Comparison of ENCODE assay signal across 8 cellular contexts in the genomic region with DNA sequence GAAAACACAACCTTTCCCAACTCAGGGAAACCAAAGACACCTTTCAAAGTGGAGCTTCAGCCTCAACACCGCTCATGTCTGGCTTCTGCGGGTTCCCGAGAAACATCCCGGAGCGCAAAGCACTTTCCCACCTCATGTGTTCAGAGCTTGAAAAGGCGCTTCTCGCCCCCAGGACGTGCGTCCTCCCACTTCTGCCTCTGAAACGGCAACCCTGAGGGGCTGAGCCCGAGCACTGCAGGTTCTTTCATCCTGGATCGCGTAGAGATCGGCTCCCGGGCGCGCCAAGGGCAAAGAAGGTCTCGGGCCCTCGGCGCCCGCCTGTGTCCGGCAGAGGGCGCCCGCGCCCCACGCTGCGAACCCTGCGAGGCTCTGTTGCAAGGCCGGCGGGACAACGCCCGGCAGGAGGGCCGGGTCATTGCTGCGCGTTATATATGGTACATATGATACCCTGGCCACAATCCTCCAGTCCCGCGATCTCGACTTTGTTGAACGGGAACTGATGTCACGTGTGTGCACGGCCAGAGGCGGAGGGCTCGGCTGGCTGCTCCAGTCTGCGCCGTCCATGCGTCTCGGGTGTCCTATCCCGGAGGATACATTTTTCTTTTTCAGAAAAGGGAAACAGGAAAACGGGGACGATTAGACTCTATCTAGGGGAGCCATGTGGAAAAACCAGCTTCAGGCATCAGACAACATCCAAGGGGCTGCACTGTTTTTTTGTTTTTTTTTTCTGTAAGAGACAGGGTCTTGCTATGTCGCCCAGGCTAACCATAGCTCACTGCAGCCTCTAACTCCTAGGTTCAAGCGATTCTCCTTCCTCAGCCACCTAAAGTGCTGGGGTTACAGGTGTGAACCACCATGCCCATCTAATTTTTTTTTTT. TPM values are rescaled to one million over a fixed set of nuclear protein-coding genes. Genes with fewer than 3 reads are reported as not detected.
DNase-seq lines count a peak whose midpoint lies in the region; ATAC-seq and TF ChIP-seq lines count a peak whose summit lies in the region.

No MANE protein-coding gene starts in this region.

- H3K27me3 Mint-ChIP-seq in H9 (ENCODE audit: low read depth) = peaks cover 27% of the 10 kb centered on the region

- peak overlapping the region in 2 of 4 donors; percentile 10 to 55 for H3K4me3 ChIP-seq in adrenal gland
- H3K4me3 ChIP-seq in left ventricle myocardium inferior = peak overlapping the region; percentile 63
- H3K4me3 ChIP-seq in prostate gland = peak overlapping the region; percentile 27 to 28
- peak overlapping the region; percentile 51 for H3K4me3 ChIP-seq in upper lobe of right lung

- ATAC-seq in upper lobe of right lung = peak; percentile 100

- intact Hi-C loops in adrenal gland (cut with DNase I) = loop anchor here (2.0 to 10.0 kb wide), 6 partner anchors 81 to 418 kb away; partner anchors contain the start of gene SYT17 (in 1 of the 2)
- intact Hi-C loops in left ventricle myocardium inferior (cut with micrococcal nuclease) = loop anchor here (5.0 to 10.0 kb wide), 3 partner anchors 88 to 418 kb away; no protein-coding TSS in a partner anchor
- intact Hi-C loops in prostate gland (cut with DNase I) = loop anchor here (2.0 to 10.0 kb wide), 4 partner anchors 48 to 416 kb away; partner anchors contain the start of gene SYT17
- intact Hi-C loops in upper lobe of right lung (cut with DNase I) = loop anchor here (10.0 kb wide), 2 partner anchors 88 to 288 kb away; no protein-coding TSS in a partner anchor

- H3K4me1 ChIP-seq in H9 (ENCODE audit: insufficient read depth, low read length) (no peaks in the 10 kb centered on the region), adrenal gland (replicated peaks in 1 of 2) (peaks cover 9 to 14% of the 10 kb centered on the region in 2 donors), left ventricle myocardium inferior (peaks cover 8% of the 10 kb centered on the region), prostate gland (replicated peaks) (no peaks in the 10 kb centered on the region), upper lobe of right lung (peaks cover 8% of the 10 kb centered on the region)

- H4K91ac ChIP-seq in H9 (ENCODE audit: insufficient read length, low read depth, low read length) = no peak overlapping the region

- H3K56ac ChIP-seq in H9 (ENCODE audit: insufficient read length, low read depth, low read length) = no peak overlapping the region

- no peak overlapping the region for H3K18ac ChIP-seq in H9 (ENCODE audit: insufficient read length, low read depth, low read length)

- peak overlapping the region; percentile 45 for H2AFZ ChIP-seq in H9 (ENCODE audit: low read length)

- H2BK15ac ChIP-seq in H9 (ENCODE audit: low read depth, low read length) = no peak overlapping the region

- H3T11ph ChIP-seq in H9 (ENCODE audit: low read length) = no peak overlapping the region

- H3K4ac ChIP-seq in H9 (ENCODE audit: low read depth, low read length) = no peak overlapping the region

- WGBS in H9 (ENCODE audit: extremely low coverage, insufficient read length, low lambda C conversion rate) = no CpG with 5 or more reads among the region's 52 CpGs
- WGBS in adrenal gland, 4 donors = 6 to 19% (median 8%) methylated on average over 26 to 52 of the region's 52 CpGs
- WGBS in prostate gland = 9% methylated on average over 47 of the region's 52 CpGs

- H3K9me3 Mint-ChIP-seq in H9 = peaks cover 0 to 4% of the 10 kb centered on the region in 2 experiments; a peak in 1 of 5 replicates

- peaks cover 5 to 7% (median 7%) of the 10 kb centered on the region in 3 experiments for H3K36me3 Mint-ChIP-seq in H9 (ENCODE audit: insufficient read depth in 1 of 3, low read depth in 3 of 3)

- H3K79me2 ChIP-seq in H9 (ENCODE audit: insufficient read depth, low read length) = no peaks in the 10 kb centered on the region

- no peaks in the 10 kb centered on the region for H3K23me2 ChIP-seq in H9 (ENCODE audit: insufficient read length, low read depth, low read length, poor library complexity, severe bottlenecking)

- H4K8ac ChIP-seq in H9 (replicated peaks; ENCODE audit: insufficient read length, low read depth, low read length) = no peak overlapping the region

- no peak overlapping the region for H2AK5ac ChIP-seq in H9 (ENCODE audit: insufficient read length, low read length)

- peak overlapping the region; percentile 39 for H3K4me2 ChIP-seq in H9 (ENCODE audit: insufficient read depth, insufficient read length, low read length)

- TF ChIP-seq POLR2A in adrenal gland (IDR thresholded peaks at IDR 0.05) (peak in 1 of 2 donors; percentile 11), prostate gland (IDR thresholded peaks at IDR 0.05) (no peak)

- no peaks in the 10 kb centered on the region for H3K36me3 ChIP-seq in adrenal gland (replicated peaks in 1 of 2)
- H3K36me3 ChIP-seq in left ventricle myocardium inferior = peaks cover 9% of the 10 kb centered on the region
- no peaks in the 10 kb centered on the region for H3K36me3 ChIP-seq in prostate gland
- H3K36me3 ChIP-seq in upper lobe of right lung = peaks cover 5% of the 10 kb centered on the region

- H3K4me1 Mint-ChIP-seq in H9 = peaks cover 7 to 8% of the 10 kb centered on the region in 2 experiments; a peak in 3 of 4 replicates

- H3K79me1 ChIP-seq in H9 (ENCODE audit: insufficient read depth, low read depth, low read length, poor library complexity, severe bottlenecking) = no peaks in the 10 kb centered on the region

- H3K27me3 ChIP-seq in H9 (ENCODE audit: insufficient read depth, low read length) = no peaks in the 10 kb centered on the region; the same call in 1 of the 2 replicates
- no peaks in the 10 kb centered on the region for H3K27me3 ChIP-seq in adrenal gland
- no peaks in the 10 kb centered on the region for H3K27me3 ChIP-seq in left ventricle myocardium inferior (ENCODE audit: low read depth)
- no peaks in the 10 kb centered on the region for H3K27me3 ChIP-seq in prostate gland (replicated peaks; ENCODE audit: insufficient read depth)
- no peaks in the 10 kb centered on the region for H3K27me3 ChIP-seq in upper lobe of right lung

- H3K9ac ChIP-seq in H9 (ENCODE audit: extremely low read depth, insufficient read length, low read length) = no peak overlapping the region

- peak; percentile 100 for TF ChIP-seq CTCF in H9 (conservative IDR thresholded peaks at IDR 0.05)
- peak; percentile 89 to 99 (median 98) for TF ChIP-seq CTCF in adrenal gland (IDR thresholded peaks at IDR 0.05)
- peak; percentile 100 for TF ChIP-seq CTCF in left ventricle myocardium inferior (IDR thresholded peaks at IDR 0.05; ENCODE audit: borderline replicate concordance)
- peak; percentile 98 to 99 (median 99) for TF ChIP-seq CTCF in prostate gland (IDR thresholded peaks at IDR 0.05)
- TF ChIP-seq CTCF in upper lobe of right lung (IDR thresholded peaks at IDR 0.05) = peak; percentile 99

- no peak overlapping the region for H2BK12ac ChIP-seq in H9 (ENCODE audit: insufficient read length, low read depth, low read length)

- no peak overlapping the region for H2BK120ac ChIP-seq in H9 (ENCODE audit: low read depth, low read length, poor library complexity, severe bottlenecking)

- H3K14ac ChIP-seq in H9 (ENCODE audit: insufficient read depth, low read length) = no peak overlapping the region

- H2BK20ac ChIP-seq in H9 (ENCODE audit: low read depth, low read length, poor library complexity, severe bottlenecking) = no peak overlapping the region

- H3K4me3 Mint-ChIP-seq in H9 = peak overlapping the region; percentile 54 to 67

- no peak overlapping the region; a peak in 1 of 7 replicates for H3K27ac Mint-ChIP-seq in H9

- H3K27ac ChIP-seq in H9 (ENCODE audit: insufficient read length, low read depth, low read length) (no peak overlapping the region), adrenal gland (peak overlapping the region in 1 of 5 donors; percentile 18), left ventricle myocardium inferior (replicated peaks) (peak overlapping the region; percentile 39), prostate gland (peak overlapping the region; percentile 8 to 39), upper lobe of right lung (no peak overlapping the region)

- no peaks in the 10 kb centered on the region for H4K20me1 ChIP-seq in H9 (ENCODE audit: control insufficient read depth, insufficient read depth, insufficient read length)

- H3K9me3 ChIP-seq in H9 (ENCODE audit: control insufficient read depth, low read depth, low read length) = no peaks in the 10 kb centered on the region
- H3K9me3 ChIP-seq in adrenal gland (replicated peaks in 1 of 3) = no peaks in the 10 kb centered on the region
- no peaks in the 10 kb centered on the region for H3K9me3 ChIP-seq in left ventricle myocardium inferior (replicated peaks)
- H3K9me3 ChIP-seq in prostate gland = no peaks in the 10 kb centered on the region
- H3K9me3 ChIP-seq in upper lobe of right lung = no peaks in the 10 kb centered on the region

- H3K23ac ChIP-seq in H9 (ENCODE audit: insufficient read length, low read depth, low read length) = no peak overlapping the region

- H4K5ac ChIP-seq in H9 (ENCODE audit: insufficient read length, low read depth, low read length) = no peak overlapping the region

- DNase-seq in EL = peak; percentile 93
- peak; percentile 87 for DNase-seq in H9
- DNase-seq in NCI-H1092 treated with DMSO at 0.1 percent for 48 hours (lab: John Stamatoyannopoulos, UW) = peak; percentile 74
- DNase-seq in T follicular helper cell (ENCODE audit: low read depth) = peak; percentile 51
- peak; percentile 74 to 89 (median 84) for DNase-seq in adrenal gland
- DNase-seq in left ventricle myocardium inferior = peak; percentile 82
- DNase-seq in prostate gland (ENCODE audit: low spot score) = peak; percentile 81
- peak; percentile 93 for DNase-seq in upper lobe of right lung

- H2BK5ac ChIP-seq in H9 (ENCODE audit: insufficient read length, low read length) = no peak overlapping the region

RNA-seq across cellular contexts. Expression of gene COQ7, which starts 19.1 kb away (rescaled TPM):
- total RNA-seq in H9 (2021) (26.7 and 29.6 TPM in 2 replicates), adrenal gland (10 to 100 TPM; 15.7 to 39.7 (median 27.8) TPM), left ventricle myocardium inferior (45.4 TPM), prostate gland (10 to 100 TPM; 31.1 to 32.4 TPM), upper lobe of right lung (15.4 TPM)
- polyA plus RNA-seq in adrenal gland = 10 to 100 TPM; 14.9 to 23.0 (median 16.2) TPM

RNA-seq across cellular contexts. Expression of gene ITPRIPL2, which starts 27.2 kb away (rescaled TPM):
- total RNA-seq in H9 (2021) (8.8 and 9.1 TPM in 2 replicates), adrenal gland (100 to 1,000 TPM in 1 of 8 donors, 10 to 100 TPM in 7; 42.7 to 121 (median 59.6) TPM), left ventricle myocardium inferior (12.3 TPM), prostate gland (10 to 100 TPM; 56.6 to 66.4 TPM), upper lobe of right lung (68.9 TPM)
- polyA plus RNA-seq in adrenal gland = 10 to 100 TPM in 1 of 3 donors, 1 to 10 TPM in 2; 7.7 to 15.5 (median 8.9) TPM

Comparison
In these comparisons a context has a peak if more than half of its experiments do, and no peak if none do; other contexts are left out.
1. H3K27ac ChIP-seq: peak in left ventricle myocardium inferior (single experiment) and prostate gland (2 of 2); none in H9 (single experiment) and upper lobe of right lung (single experiment).
2. Peak in every context shown above with its lines, with median percentiles within 50 percentile points of each other: DNase-seq and CTCF ChIP-seq.